Comparison of ENCODE assay signal across 10 cellular contexts in genomic region chr2:96906719-96907404, GRCh38. TPM values are rescaled to one million over a fixed set of nuclear protein-coding genes. Genes with fewer than 3 reads are reported as not detected.
DNase-seq lines count a peak whose midpoint lies in the region; TF ChIP-seq lines count a peak whose summit lies in the region.
"Had no signal": no experiment of that assay in that cellular context is flagged by ENCODE, and none has a peak within 500 bp of the region (broad histone marks: within the 10 kb centered on the region; RNA-seq: fewer than 3 reads in every experiment).

No MANE protein-coding gene starts in this region.

- no peaks in the 10 kb centered on the region for H3K9me3 Mint-ChIP-seq in activated CD4-positive, alpha-beta T cell treated with anti-CD3 and anti-CD28 coated beads, Interleukin-2, amount 10 ng/mL, durations not matched to agents 24 days and 14 days
- H3K9me3 Mint-ChIP-seq in activated T-helper 2 cell treated with anti-CD3 and anti-CD28 coated beads, Interferon-gamma antibody, Interleukin-2, Interleukin-4, amounts not matched to agents 10 μg/mL and 5 μg/mL and 100 μg/mL, durations not matched to agents 14 hours and 24 hours and 36 hours, result no peaks in the 10 kb centered on the region
- H3K9me3 Mint-ChIP-seq: activated T-cell treated with anti-CD3 and anti-CD28 coated beads, Interleukin-2, amount 50 U/mL, for 4 hours had no signal

- TF ChIP-seq CTCF in fibroblast of mammary gland (conservative IDR thresholded peaks at IDR 0.05; ENCODE audit: control insufficient read depth, insufficient read depth, low read depth, low read length), result no peak

- no peaks in the 10 kb centered on the region for H3K36me3 Mint-ChIP-seq in activated CD4-positive, alpha-beta T cell treated with anti-CD3 and anti-CD28 coated beads, Interleukin-2, amount 10 ng/mL, durations not matched to agents 24 days and 14 days (ENCODE audit: low read depth)
- no peaks in the 10 kb centered on the region for H3K36me3 Mint-ChIP-seq in activated T-helper 2 cell treated with anti-CD3 and anti-CD28 coated beads, Interferon-gamma antibody, Interleukin-2, Interleukin-4, amounts not matched to agents 10 μg/mL and 5 μg/mL and 100 μg/mL, durations not matched to agents 14 hours and 24 hours and 36 hours (ENCODE audit: low read depth)

- H3K27me3 Mint-ChIP-seq in activated CD4-positive, alpha-beta T cell treated with anti-CD3 and anti-CD28 coated beads, Interleukin-2, amount 10 ng/mL, durations not matched to agents 24 days and 14 days, result no peaks in the 10 kb centered on the region
- H3K27me3 Mint-ChIP-seq in activated T-helper 2 cell treated with anti-CD3 and anti-CD28 coated beads, Interferon-gamma antibody, Interleukin-2, Interleukin-4, amounts not matched to agents 10 μg/mL and 5 μg/mL and 100 μg/mL, durations not matched to agents 14 hours and 24 hours and 36 hours (ENCODE audit: low read depth), result peaks cover 4% of the 10 kb centered on the region

- H3K4me3 ChIP-seq in NT2/D1 (ENCODE audit: insufficient read length, low read depth) (no peak overlapping the region), fibroblast of mammary gland (ENCODE audit: control insufficient read depth, low read depth, low read length) (no peak overlapping the region), mucosa of rectum (ENCODE audit: low read length in 2 of 2) (no peak overlapping the region)

- peaks cover 24% of the 10 kb centered on the region for H3K4me1 ChIP-seq in NT2/D1 (ENCODE audit: insufficient read depth, insufficient read length)
- H3K4me1 ChIP-seq in mucosa of rectum (ENCODE audit: control insufficient read depth in 2 of 2, insufficient read depth in 2 of 2, low read length in 2 of 2), result peaks cover 11 to 14% of the 10 kb centered on the region in 2 donors

- no peak overlapping the region for H3K4me3 Mint-ChIP-seq in activated CD4-positive, alpha-beta T cell treated with anti-CD3 and anti-CD28 coated beads, Interleukin-2, amount 10 ng/mL, durations not matched to agents 24 days and 14 days
- no peak overlapping the region for H3K4me3 Mint-ChIP-seq in activated T-helper 2 cell treated with anti-CD3 and anti-CD28 coated beads, Interferon-gamma antibody, Interleukin-2, Interleukin-4, amounts not matched to agents 10 μg/mL and 5 μg/mL and 100 μg/mL, durations not matched to agents 14 hours and 24 hours and 36 hours (ENCODE audit: low read depth)
- H3K4me3 Mint-ChIP-seq: activated T-cell treated with anti-CD3 and anti-CD28 coated beads, Interleukin-2, amount 50 U/mL, for 4 hours had no signal

- no peaks in the 10 kb centered on the region for H3K9me3 ChIP-seq in NT2/D1 (ENCODE audit: insufficient read depth, low read length)
- no peaks in the 10 kb centered on the region for H3K9me3 ChIP-seq in mucosa of rectum (ENCODE audit: control insufficient read depth in 2 of 2, low read length in 2 of 2)

- H3K27ac ChIP-seq in mucosa of rectum (ENCODE audit: low read depth in 2 of 2, low read length in 2 of 2), result peak overlapping the region; percentile 73 to 78
- peak overlapping the region; percentile 51 for H3K27ac ChIP-seq in temporal lobe (ENCODE audit: low read depth, low read length)

- H3K4me1 Mint-ChIP-seq in activated CD4-positive, alpha-beta T cell treated with anti-CD3 and anti-CD28 coated beads, Interleukin-2, amount 10 ng/mL, durations not matched to agents 24 days and 14 days, result peaks cover 6% of the 10 kb centered on the region
- H3K4me1 Mint-ChIP-seq in activated T-helper 2 cell treated with anti-CD3 and anti-CD28 coated beads, Interferon-gamma antibody, Interleukin-2, Interleukin-4, amounts not matched to agents 10 μg/mL and 5 μg/mL and 100 μg/mL, durations not matched to agents 14 hours and 24 hours and 36 hours (ENCODE audit: low read depth), result peaks cover 8% of the 10 kb centered on the region

- H3K27me3 ChIP-seq in NT2/D1 (ENCODE audit: insufficient read depth, insufficient read length), result no peaks in the 10 kb centered on the region
- H3K27me3 ChIP-seq in mucosa of rectum (ENCODE audit: control insufficient read depth in 2 of 2, insufficient read depth in 2 of 2, low read length in 2 of 2), result no peaks in the 10 kb centered on the region

- H3K9ac ChIP-seq in NT2/D1 (ENCODE audit: insufficient read length, low read depth), result peak overlapping the region; percentile 68
- peak overlapping the region in 1 of 2 donors; percentile 14 for H3K9ac ChIP-seq in mucosa of rectum (ENCODE audit: low read depth in 1 of 2, low read length in 2 of 2)

- H3K27ac Mint-ChIP-seq in activated CD4-positive, alpha-beta T cell treated with anti-CD3 and anti-CD28 coated beads, Interleukin-2, amount 10 ng/mL, durations not matched to agents 24 days and 14 days, result no peak overlapping the region
- no peak overlapping the region for H3K27ac Mint-ChIP-seq in activated T-helper 2 cell treated with anti-CD3 and anti-CD28 coated beads, Interferon-gamma antibody, Interleukin-2, Interleukin-4, amounts not matched to agents 10 μg/mL and 5 μg/mL and 100 μg/mL, durations not matched to agents 14 hours and 24 hours and 36 hours

- DNase-seq in NT2/D1 (ENCODE audit: low read depth, low spot score) (no peak), fibroblast of mammary gland (ENCODE audit: low read depth) (peak; percentile 58), NCI-H446 (lab: John Stamatoyannopoulos, UW) (no peak)
- no peak for DNase-seq in activated CD4-positive, alpha-beta T cell treated with anti-CD3 and anti-CD28 coated beads, Interleukin-2, amount 50 U/mL, for 48 hours
- DNase-seq in activated CD4-positive, alpha-beta T cell treated with anti-CD3 and anti-CD28 coated beads, Interleukin-2, amount 10 ng/mL, durations not matched to agents 24 days and 14 days, result no peak
- no peak for DNase-seq in activated T-helper 2 cell treated with anti-CD3 and anti-CD28 coated beads, Interferon-gamma antibody, Interleukin-2, Interleukin-4, amounts not matched to agents 10 μg/mL and 5 μg/mL and 100 μg/mL, durations not matched to agents 14 hours and 24 hours and 36 hours (ENCODE audit: low spot score)
- DNase-seq: activated T-cell treated with anti-CD3 and anti-CD28 coated beads, Interleukin-2, amount 50 U/mL, for 4 hours; NCI-H1105 had no signal

- intact Hi-C loops in activated CD4-positive, alpha-beta T cell treated with anti-CD3 and anti-CD28 coated beads, Interleukin-2, amount 10 ng/mL, durations not matched to agents 24 days and 14 days (cut with micrococcal nuclease), result no loop called here
- intact Hi-C loops in activated T-helper 2 cell treated with anti-CD3 and anti-CD28 coated beads, Interferon-gamma antibody, Interleukin-2, Interleukin-4, amounts not matched to agents 10 μg/mL and 5 μg/mL and 100 μg/mL, durations not matched to agents 14 hours and 24 hours and 36 hours (cut with micrococcal nuclease), result no loop called here

- H3K36me3 ChIP-seq in NT2/D1 (ENCODE audit: insufficient read depth, insufficient read length, low read length) (no peaks in the 10 kb centered on the region), mucosa of rectum (ENCODE audit: control insufficient read depth in 2 of 2, insufficient read depth in 2 of 2, low read length in 2 of 2) (no peaks in the 10 kb centered on the region)

RNA-seq across cellular contexts. Expression of gene SEMA4C, which starts 37.0 kb away (rescaled TPM):
- total RNA-seq in temporal lobe, result 42.8 TPM
- 23.8 and 26.1 TPM in 2 replicates for total RNA-seq in activated CD4-positive, alpha-beta T cell treated with anti-CD3 and anti-CD28 coated beads, Interleukin-2, amount 10 ng/mL, durations not matched to agents 24 days and 14 days
- 32.0 and 36.1 TPM in 2 replicates for total RNA-seq in activated T-helper 2 cell treated with anti-CD3 and anti-CD28 coated beads, Interferon-gamma antibody, Interleukin-2, Interleukin-4, amounts not matched to agents 10 μg/mL and 5 μg/mL and 100 μg/mL, durations not matched to agents 14 hours and 24 hours and 36 hours

RNA-seq across cellular contexts. Expression of gene ANKRD39, which starts 49.0 kb away (rescaled TPM):
- total RNA-seq in temporal lobe, result 5.4 TPM
- total RNA-seq in activated CD4-positive, alpha-beta T cell treated with anti-CD3 and anti-CD28 coated beads, Interleukin-2, amount 10 ng/mL, durations not matched to agents 24 days and 14 days, result 37.0 and 44.0 TPM in 2 replicates
- total RNA-seq in activated T-helper 2 cell treated with anti-CD3 and anti-CD28 coated beads, Interferon-gamma antibody, Interleukin-2, Interleukin-4, amounts not matched to agents 10 μg/mL and 5 μg/mL and 100 μg/mL, durations not matched to agents 14 hours and 24 hours and 36 hours, result 39.2 and 40.0 TPM in 2 replicates
